28 cellular contexts compared by ENCODE assay signal in genomic region chr9:137505421-137506140, GRCh38.
"Had no signal": no experiment of that assay in that cellular context is flagged by ENCODE, and none has a peak within 500 bp of the region (broad histone marks: within the 10 kb centered on the region; RNA-seq: fewer than 3 reads in every experiment).

No MANE protein-coding gene starts in this region.

- H3K27ac ChIP-seq: ascending aorta, body of pancreas, Peyer's patch, RWPE1, SJSA1 had no signal

- H3K36me3 ChIP-seq: SJSA1 had no signal

- H3K27me3 ChIP-seq: ascending aorta, body of pancreas, Peyer's patch, SJSA1 had no signal

- H3K4me1 ChIP-seq: ascending aorta, body of pancreas, Peyer's patch had no signal

- ATAC-seq: activated CD8-positive, alpha-beta memory T cell treated with anti-CD3 and anti-CD28 coated beads, Interleukin-2, amount 10 ng/mL, durations not matched to agents 7 days and 5 days; activated naive CD4-positive, alpha-beta T cell treated with anti-CD3 and anti-CD28 coated beads, Interleukin-2, amount 50 U/mL, for 72 hours; activated naive CD8-positive, alpha-beta T cell treated with anti-CD3 and anti-CD28 coated beads, Interleukin-2, amount 50 U/mL, for 24 hours; body of pancreas; WTC11 had no signal

- FAIRE-seq: bronchial epithelial cell had no signal

- H3K4me3 ChIP-seq: ascending aorta, body of pancreas, Peyer's patch, SJSA1 had no signal

- DNase-seq: activated CD4-positive, alpha-beta T cell treated with anti-CD3 and anti-CD28 coated beads for 1 hour; activated CD4-positive, alpha-beta T cell treated with anti-CD3 and anti-CD28 coated beads, Interleukin-2, amount 10 ng/mL, durations not matched to agents 24 days and 14 days; activated CD4-positive, alpha-beta T cell treated with anti-CD3 and anti-CD28 coated beads, Interleukin-2, amount 50 U/mL, for 48 hours; activated CD8-positive, alpha-beta memory T cell treated with anti-CD3 and anti-CD28 coated beads, Interleukin-2, amount 10 ng/mL, durations not matched to agents 7 days and 5 days; activated effector memory CD4-positive, alpha-beta T cell treated with Interleukin-2 at 50 U/mL for 16 hours; activated naive CD4-positive, alpha-beta T cell; activated naive CD8-positive, alpha-beta T cell treated with anti-CD3 and anti-CD28 coated beads, Interleukin-2, amount 50 U/mL, for 24 hours; activated T-cell treated with anti-CD3 and anti-CD28 coated beads, Interleukin-2, amount 50 U/mL, for 24 hours; amniotic stem cell; body of pancreas; central memory CD4-positive, alpha-beta T cell; Karpas-422; MM.1S; NCI-H1105; NCI-H1436; NCI-H187 treated with DMSO at 0.1 percent for 48 hours; NCI-H2081 treated with DMSO at 0.1 percent for 48 hours; NCI-H2227 treated with DMSO at 0.1 percent for 48 hours; NCI-H526; Peyer's patch; SHP77; SW 1271 had no signal

- H3K9me3 ChIP-seq: ascending aorta, body of pancreas, Peyer's patch, SJSA1 had no signal
